In the genomic region with DNA sequence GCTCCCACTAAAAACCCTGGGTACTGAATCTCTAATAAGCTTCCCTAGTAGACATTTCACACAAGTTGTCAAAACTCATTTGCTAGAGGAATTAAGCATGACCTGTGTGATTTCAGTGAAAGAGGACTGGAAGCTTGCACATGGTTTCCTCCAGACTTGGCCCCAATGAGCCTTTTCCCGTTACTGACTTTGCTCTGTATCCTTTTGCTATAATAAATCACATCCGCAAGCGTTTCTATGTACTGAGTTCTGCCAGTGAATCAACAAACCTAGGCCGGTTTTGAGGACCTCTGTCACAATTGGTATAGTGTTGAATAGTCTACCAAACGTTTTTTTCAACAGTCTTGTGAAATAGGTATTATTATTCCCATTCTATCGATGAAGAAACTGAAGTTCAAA, we compare ENCODE assay signal across 28 cellular contexts. TPM values are rescaled to one million over a fixed set of nuclear protein-coding genes. Genes with fewer than 3 reads are reported as not detected.
A peak's percentile ranks its signal among the peaks of the same experiment; 100 is the strongest.
DNase-seq lines count a peak whose midpoint lies in the region; ATAC-seq, FAIRE-seq and TF ChIP-seq lines count a peak whose summit lies in the region.
"Had no signal": no experiment of that assay in that cellular context is flagged by ENCODE, and none has a peak within 500 bp of the region (broad histone marks: within the 10 kb centered on the region; RNA-seq: fewer than 3 reads in every experiment).

No MANE protein-coding gene starts in this region.

- 25% methylated on average over 6 of the region's 6 CpGs for WGBS in right lobe of liver (ENCODE audit: insufficient coverage, low coverage, low lambda C conversion rate, missing lambda C conversion rate)

- TF ChIP-seq CTCF in AG10803 (conservative IDR thresholded peaks at IDR 0.05; ENCODE audit: low read length): no peak
- TF ChIP-seq CTCF in HFFc6 (IDR thresholded peaks at IDR 0.05): no peak
- TF ChIP-seq CTCF in right lobe of liver (IDR thresholded peaks at IDR 0.05): no peak

- no peaks in the 10 kb centered on the region for H3K9me3 ChIP-seq in right lobe of liver
- H3K9me3 ChIP-seq: A549, SJSA1 had no signal

- H3K27me3 Mint-ChIP-seq in HFFc6 (ENCODE audit: insufficient read depth): no peaks in the 10 kb centered on the region
- H3K27me3 Mint-ChIP-seq: CD4-positive, alpha-beta memory T cell had no signal

- peak overlapping the region; percentile 24; the same call in 1 of the 2 replicates for H3K27ac Mint-ChIP-seq in HFFc6

- FAIRE-seq in urothelium cell line (lab: Jason Lieb, UNC): no peak
- FAIRE-seq: A549, GM12891 had no signal

- TF ChIP-seq POLR2A in right lobe of liver (IDR thresholded peaks at IDR 0.05): no peak

- no peak overlapping the region for H3K4me3 ChIP-seq in AG10803 (ENCODE audit: low read length)
- H3K4me3 ChIP-seq in right lobe of liver: no peak overlapping the region
- H3K4me3 ChIP-seq: A549, SJSA1 had no signal

- no peak overlapping the region for H3K27ac ChIP-seq in right lobe of liver
- H3K27ac ChIP-seq: A549, HL-60, SJSA1 had no signal

- DNase-seq in AG10803 (ENCODE audit: low read depth) (peak; percentile 25), HFFc6 (no peak), dermis microvascular lymphatic vessel endothelial cell (ENCODE audit: low read depth in 2 of 2) (peak; percentile 89 to 90), right lobe of liver (no peak), NCI-H1048 (lab: John Stamatoyannopoulos, UW) (no peak), ureter (ENCODE audit: low spot score) (no peak), urothelium cell line (ENCODE audit: low spot score) (no peak), NCI-H446 (lab: John Stamatoyannopoulos, UW) (no peak)
- DNase-seq: C1 segment of cervical spinal cord; CD4-positive, alpha-beta memory T cell; COR-L47; DMS79 treated with DMSO at 0.1 percent for 48 hours; GF-D8; MV-4-11; NCI-H1105 treated with DMSO at 0.1 percent for 48 hours; NCI-H146; NCI-H1930; NCI-H2107; NCI-H446 treated with DMSO at 0.1 percent for 48 hours; NCI-H526; Right ventricle myocardium superior; RPMI8226 had no signal

- peak; percentile 59 to 86 (median 74) for ATAC-seq in right lobe of liver
- ATAC-seq: A549, HCT116 had no signal

- no peak overlapping the region for H3K4me3 Mint-ChIP-seq in HFFc6
- H3K4me3 Mint-ChIP-seq: CD4-positive, alpha-beta memory T cell had no signal

- peaks cover 5% of the 10 kb centered on the region for H3K36me3 Mint-ChIP-seq in HFFc6 (ENCODE audit: low read depth)

- H3K4me1 Mint-ChIP-seq in HFFc6 (ENCODE audit: low read depth): peaks cover 67% of the 10 kb centered on the region

- H3K4me1 ChIP-seq in right lobe of liver: peaks cover 0 to 9% (median under 1%) of the 10 kb centered on the region in 4 donors
- H3K4me1 ChIP-seq: A549, SJSA1 had no signal

- no peaks in the 10 kb centered on the region for H3K27me3 ChIP-seq in right lobe of liver
- H3K27me3 ChIP-seq: SJSA1 had no signal

- intact Hi-C loops in right lobe of liver (cut with DNase I): no loop called here

- H3K36me3 ChIP-seq in right lobe of liver: no peaks in the 10 kb centered on the region
- H3K36me3 ChIP-seq: SJSA1 had no signal

- no peaks in the 10 kb centered on the region for H3K9me3 Mint-ChIP-seq in HFFc6
- H3K9me3 Mint-ChIP-seq: CD4-positive, alpha-beta memory T cell had no signal

RNA-seq across cellular contexts. Expression of a gene that starts 8.2 kb away (rescaled TPM):
- total RNA-seq in HFFc6 (2021; fragmentation: NEBNext Ultra II Directional; extraction: Animal tissue kit (Norgen Biotek cat#: 25700)): 10 to 100 TPM; 25.1 to 38.6 (median 35.7) TPM
- 66.6 and 78.1 TPM in 2 replicates for total RNA-seq in dermis microvascular lymphatic vessel endothelial cell
- total RNA-seq in right lobe of liver: 10 to 100 TPM; 21.4 to 34.0 (median 29.1) TPM
- 36.3 TPM for total RNA-seq in ureter

RNA-seq across cellular contexts. Expression of a gene that starts 40.6 kb away (rescaled TPM):
- total RNA-seq in HFFc6 (2021; fragmentation: NEBNext Ultra II Directional; extraction: Animal tissue kit (Norgen Biotek cat#: 25700)): not detected
- total RNA-seq in dermis microvascular lymphatic vessel endothelial cell (not detected in 2 replicates), right lobe of liver (under 1 TPM in 1 of 6 experiments, not detected in 5; 0.18 TPM), ureter (not detected)
- total RNA-seq: CD4-positive, alpha-beta memory T cell; H4; Right ventricle myocardium superior; SJSA1 had no signal

Comparison
In these comparisons a context has a peak if more than half of its experiments do, and no peak if none do; other contexts are left out.
1. DNase-seq: peak in AG10803 (single experiment) and dermis microvascular lymphatic vessel endothelial cell (2 of 2); none in HFFc6 (single experiment), right lobe of liver (0 of 3), NCI-H1048 (single experiment), ureter (single experiment), urothelium cell line (single experiment) and NCI-H446 (0 of 2).